Comparison of ENCODE assay signal across 8 cellular contexts in the genomic region with DNA sequence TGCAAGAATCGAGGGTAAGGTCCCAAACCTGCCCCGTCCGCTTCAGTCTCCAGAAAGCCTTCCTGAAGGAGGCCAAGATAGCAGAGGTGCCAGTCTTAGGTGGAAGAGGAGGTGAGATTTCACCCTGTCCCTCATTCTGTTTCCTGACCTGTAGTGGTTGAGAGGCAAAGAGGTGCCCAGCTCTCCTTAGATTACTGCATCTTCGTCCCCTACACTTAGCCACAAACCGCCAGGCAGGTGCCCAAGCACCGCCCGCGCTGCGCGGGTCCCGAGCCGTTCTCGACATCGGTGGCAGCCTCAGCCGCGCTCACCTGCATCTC. TPM values are rescaled to one million over a fixed set of nuclear protein-coding genes. Genes with fewer than 3 reads are reported as not detected.
A peak's percentile ranks its signal among the peaks of the same experiment; 100 is the strongest.
DNase-seq lines count a peak whose midpoint lies in the region; ATAC-seq lines count a peak whose summit lies in the region.

No MANE protein-coding gene starts in this region.

- H3K9me3 Mint-ChIP-seq in effector memory CD8-positive, alpha-beta T cell, result no peaks in the 10 kb centered on the region

- peak overlapping the region in 1 of 2 donors; percentile 66 for H3K27ac Mint-ChIP-seq in effector memory CD8-positive, alpha-beta T cell

- peaks cover 25% of the 10 kb centered on the region in 2 donors for H3K4me1 Mint-ChIP-seq in effector memory CD8-positive, alpha-beta T cell (ENCODE audit: low read depth in 2 of 2)

- DNase-seq in MG63 (no peak), SIG-M5 (lab: John Stamatoyannopoulos, UW) (no peak), LoVo (ENCODE audit: low spot score) (no peak), SHP77 treated with DMSO at 0.1 percent for 48 hours (lab: John Stamatoyannopoulos, UW) (no peak)
- no peak for DNase-seq in effector memory CD8-positive, alpha-beta T cell
- DNase-seq in central memory CD4-positive, alpha-beta T cell, result no peak

- peaks cover 74 to 93% of the 10 kb centered on the region in 2 donors for H3K27me3 Mint-ChIP-seq in effector memory CD8-positive, alpha-beta T cell

- H3K27ac ChIP-seq in skin epidermis, result no peak overlapping the region

- ATAC-seq in GM19397 (IDR thresholded peaks at IDR 0.05; ENCODE audit: unreplicated experiment), result peak; percentile 9
- peak; percentile 1 for ATAC-seq in effector memory CD8-positive, alpha-beta T cell (replicated peaks)

- peak overlapping the region; percentile 49 for H3K4me3 ChIP-seq in MG63
- H3K4me3 ChIP-seq in skin epidermis, result peak overlapping the region; percentile 25 to 40 (median 28)

- H3K9me3 ChIP-seq in MG63, result no peaks in the 10 kb centered on the region

- peaks cover 79% of the 10 kb centered on the region for H3K27me3 ChIP-seq in MG63

- H3K4me3 Mint-ChIP-seq in effector memory CD8-positive, alpha-beta T cell, result peak overlapping the region; percentile 78

- H3K36me3 Mint-ChIP-seq in effector memory CD8-positive, alpha-beta T cell (ENCODE audit: insufficient read depth), result peaks cover 18% of the 10 kb centered on the region

- no peaks in the 10 kb centered on the region for H3K36me3 ChIP-seq in MG63

RNA-seq across cellular contexts. Expression of a gene that starts 23.8 kb away (rescaled TPM):
- 37.3 and 84.1 TPM in 2 replicates for total RNA-seq in MG63 (2014; rRNA removed; shearing (Covaris generic); ENCODE audit: low replicate concordance)
